Comparison of ENCODE assay signal across 8 cellular contexts in the genomic region with DNA sequence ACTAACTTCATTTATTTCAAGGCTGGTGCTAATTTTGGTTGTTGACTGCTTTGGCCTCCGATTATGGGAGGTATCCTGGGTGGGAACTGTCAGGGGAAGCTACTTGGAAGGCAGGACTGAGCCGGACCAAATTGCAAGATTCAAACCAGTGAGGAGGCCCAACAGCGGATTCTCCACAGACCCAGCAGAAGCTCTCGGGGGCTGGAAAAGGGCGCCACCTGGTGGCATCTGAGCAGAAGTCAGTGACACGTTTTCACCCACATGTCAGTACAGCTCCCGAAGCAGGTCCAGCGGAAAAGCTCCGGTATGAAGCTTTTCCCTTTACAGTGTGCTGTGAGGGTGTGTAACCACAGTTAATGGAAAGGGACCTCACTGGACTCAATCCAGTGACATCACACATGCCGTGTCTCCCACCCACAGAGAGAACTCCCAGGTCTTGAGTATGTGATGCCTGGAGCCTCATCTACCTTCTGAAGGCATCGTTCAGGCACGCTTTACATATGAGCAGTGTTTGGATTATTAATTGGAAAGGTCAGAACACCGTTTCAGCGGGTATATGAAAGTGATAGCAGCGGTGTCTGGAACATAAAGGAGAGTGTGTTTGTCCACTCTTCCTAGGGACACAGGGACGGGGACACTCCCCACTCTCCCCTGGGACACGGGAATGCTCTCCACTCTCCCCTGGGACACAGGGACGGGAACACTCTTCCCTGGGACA. TPM values are rescaled to one million over a fixed set of nuclear protein-coding genes. Genes with fewer than 3 reads are reported as not detected.
A peak's percentile ranks its signal among the peaks of the same experiment; 100 is the strongest.
DNase-seq lines count a peak whose midpoint lies in the region; ATAC-seq, FAIRE-seq and TF ChIP-seq lines count a peak whose summit lies in the region.

No MANE protein-coding gene starts in this region.

- peak overlapping the region; percentile 56; the same call in 1 of the 2 replicates for H2AFZ ChIP-seq in K562 (ENCODE audit: low read depth, low read length)

- peaks cover 0 to 16% of the 10 kb centered on the region in 2 experiments; a peak in 2 of 5 replicates for H3K4me1 ChIP-seq in K562 (replicated peaks in 1 of 2; ENCODE audit: control insufficient read depth in 2 of 2, insufficient read depth in 2 of 2, low read length in 2 of 2)

- TF ChIP-seq EP300 in K562 (IDR thresholded peaks at IDR 0.05; ENCODE audit: low read length): no peak

- H3K9me3 ChIP-seq in K562 (replicated peaks; ENCODE audit: control insufficient read depth, insufficient read depth, low read depth, low read length): peaks cover 10% of the 10 kb centered on the region

- intact Hi-C loops in K562 (cut with micrococcal nuclease): loop anchor here (1.0 kb wide), 2 partner anchors 15 to 200 kb away; no protein-coding TSS in a partner anchor

- H3K36me3 ChIP-seq in K562 (ENCODE audit: control insufficient read depth, insufficient read depth, low read length): no peaks in the 10 kb centered on the region

- no peak overlapping the region; the same call in 1 of the 2 replicates for H3K4me2 ChIP-seq in K562 (ENCODE audit: insufficient read depth, low read length)

- no peaks in the 10 kb centered on the region; the same call in 1 of the 2 replicates for H4K20me1 ChIP-seq in K562 (replicated peaks; ENCODE audit: control insufficient read depth, insufficient read depth, low read length)

- no peaks in the 10 kb centered on the region for H3K79me2 ChIP-seq in K562 (ENCODE audit: control insufficient read depth, insufficient read depth, low read length)

- TF ChIP-seq CTCF in K562 (IDR thresholded peaks at IDR 0.05 in 2 of 3, conservative IDR thresholded peaks at IDR 0.05 in 1 of 3; ENCODE audit: insufficient read depth in 2 of 3, low read depth in 1 of 3, low read length in 3 of 3): peak; percentile 92 to 93 (median 93)

- no peak overlapping the region for H3K4me3 ChIP-seq in K562

- H3K9me1 ChIP-seq in K562 (ENCODE audit: control insufficient read depth, insufficient read depth, low read length): no peaks in the 10 kb centered on the region

- in situ Hi-C loops in K562 (cut with MboI): no loop called here

- no peak for TF ChIP-seq POLR2A in H54 (IDR thresholded peaks at IDR 0.05; ENCODE audit: low read depth, low read length)
- TF ChIP-seq POLR2A in K562 (conservative IDR thresholded peaks at IDR 0.05): no peak

- no peak overlapping the region for H3K27ac ChIP-seq in K562 (ENCODE audit: extremely low read depth, low read depth, low read length)

- FAIRE-seq in H54 (lab: Jason Lieb, UNC) (peak; percentile 70), K562 (lab: Jason Lieb, UNC) (peak; percentile 97)

- CTCF ChIA-PET in K562 (lab: Yijun Ruan, JAX; ENCODE audit: low intra/inter-chr PET ratio): interaction anchor here (1.3 to 2.1 kb wide), 2 partner anchors 14 to 200 kb away, joined by 9 to 17 read pairs; no protein-coding TSS in a partner anchor

- TF ChIP-seq RAD21 in K562 (CRISPR knock-in tag; conservative IDR thresholded peaks at IDR 0.05 in 1 of 2, IDR thresholded peaks at IDR 0.05 in 1 of 2): peak; percentile 69 to 94

- POLR2A ChIA-PET in K562 (lab: Yijun Ruan, JAX): interaction anchor here (0.5 to 1.5 kb wide), 8 partner anchors 9 to 277 kb away, joined by 3 to 5 read pairs (median 3); no protein-coding TSS in a partner anchor

- ATAC-seq in K562: peak; percentile 96
- no peak for ATAC-seq in GM21526 (IDR thresholded peaks at IDR 0.05; ENCODE audit: low FRiP score, unreplicated experiment)

- no TSS peak for BruUV-seq in K562 (replicated peaks; lab: Mats Ljungman, UMichigan)

- WGBS in K562 (ENCODE audit: insufficient coverage, low coverage, missing lambda C conversion rate): 6% methylated on average over 18 of the region's 18 CpGs

- H3K27me3 ChIP-seq in K562 (ENCODE audit: control insufficient read depth in 2 of 2, insufficient read depth in 2 of 2, low read length in 2 of 2): peaks cover 19 to 25% of the 10 kb centered on the region in 2 experiments; a peak in 4 of 5 replicates

- no peak overlapping the region for H3K9ac ChIP-seq in K562 (ENCODE audit: insufficient read depth in 1 of 2, low read depth in 2 of 2, low read length in 2 of 2)

- peak; percentile 83 for DNase-seq in CD1c-positive myeloid dendritic cell (ENCODE audit: extremely low spot score)
- peak; percentile 89 for DNase-seq in H54 (ENCODE audit: insufficient read length, low spot score)
- peak; percentile 63 for DNase-seq in NCI-H2107 treated with DMSO at 0.1 percent for 48 hours (lab: John Stamatoyannopoulos, UW; ENCODE audit: unreplicated experiment)
- peak; percentile 80 for DNase-seq in UCSD-AML1 (lab: John Stamatoyannopoulos, UW; ENCODE audit: unreplicated experiment)
- peak; percentile 77 to 90 (median 78) for DNase-seq in K562 (ENCODE audit: extremely low read depth in 1 of 4, low spot score in 3 of 4)
- DNase-seq in iPS-NIHi11 (ENCODE audit: low spot score): peak; percentile 84
- DNase-seq in stimulated activated CD4-positive, alpha-beta T cell treated with anti-CD3 and anti-CD28 coated beads, Interleukin-12 subunit alpha, Interleukin-12 subunit beta, amount 100 ng/mL, for 48 hours (ENCODE audit: low read depth in 2 of 3, low spot score in 1 of 3): peak; percentile 65 to 74 (median 73)

TF ChIP-seq in K562, 482 proteins besides CTCF, POLR2A, EP300 and RAD21 (continues in another document):
- TF ChIP-seq CTBP1 (IDR thresholded peaks at IDR 0.05; ENCODE audit: borderline replicate concordance): no peak
- TF ChIP-seq, protein P1, sequence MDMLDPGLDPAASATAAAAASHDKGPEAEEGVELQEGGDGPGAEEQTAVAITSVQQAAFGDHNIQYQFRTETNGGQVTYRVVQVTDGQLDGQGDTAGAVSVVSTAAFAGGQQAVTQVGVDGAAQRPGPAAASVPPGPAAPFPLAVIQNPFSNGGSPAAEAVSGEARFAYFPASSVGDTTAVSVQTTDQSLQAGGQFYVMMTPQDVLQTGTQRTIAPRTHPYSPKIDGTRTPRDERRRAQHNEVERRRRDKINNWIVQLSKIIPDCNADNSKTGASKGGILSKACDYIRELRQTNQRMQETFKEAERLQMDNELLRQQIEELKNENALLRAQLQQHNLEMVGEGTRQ (CRISPR knock-in tag; IDR thresholded peaks at IDR 0.05): no peak
- no peak for TF ChIP-seq EZH2 (IDR thresholded peaks at IDR 0.05; ENCODE audit: borderline replicate concordance, low read depth, low read length)
- no peak for TF ChIP-seq U2AF2 (optimal IDR thresholded peaks at IDR 0.05; ENCODE audit: low read depth, low read length)
- TF ChIP-seq NBN (IDR thresholded peaks at IDR 0.05; ENCODE audit: low read depth): no peak
- TF ChIP-seq PHF20 (IDR thresholded peaks at IDR 0.05; ENCODE audit: partially characterized antibody): no peak
- TF ChIP-seq CHCHD3 (CRISPR knock-in tag; IDR thresholded peaks at IDR 0.05): no peak
- TF ChIP-seq MEIS2 (IDR thresholded peaks at IDR 0.05; ENCODE audit: partially characterized antibody): no peak
- TF ChIP-seq NFE2L1 (tag; IDR thresholded peaks at IDR 0.05; ENCODE audit: borderline replicate concordance, low read depth): no peak
- TF ChIP-seq POLR3G (IDR thresholded peaks at IDR 0.05; ENCODE audit: extremely low read depth, insufficient read length, insufficient replicate concordance): no peak
- TF ChIP-seq PURB (CRISPR knock-in tag; IDR thresholded peaks at IDR 0.05; ENCODE audit: low read depth): no peak
- no peak for TF ChIP-seq TEAD2 (tag; IDR thresholded peaks at IDR 0.05)

RNA-seq across cellular contexts. Expression of a gene that starts 3.6 kb away (rescaled TPM):
- not detected in 2 replicates for total RNA-seq in K562 (2011; cell fraction: chromatin; rRNA removed; ENCODE audit: low replicate concordance)
- total RNA-seq in K562 (2011; cell fraction: nucleolus; rRNA removed): not detected in 2 replicates
- total RNA-seq in K562 (2011; cell fraction: nucleoplasm; rRNA removed): not detected in 2 replicates
- total RNA-seq in K562 (2014; rRNA removed): not detected in 2 replicates
- not detected in 2 replicates for total RNA-seq in K562 (2014; rRNA removed; fragmentation: Illumina TruSeq; extraction: Trizol)
- not detected in 2 replicates for total RNA-seq in K562 (2015; rRNA removed; fragmentation: Illumina TruSeq; extraction: Trizol)
- total RNA-seq in K562 (2021): not detected in 2 replicates
- polyA plus RNA-seq in K562 (2011; rRNA removed): not detected in 2 replicates
- not detected in 2 replicates for polyA plus RNA-seq in K562 (2011; cell fraction: cytosol; rRNA removed)
- not detected in 2 replicates for polyA plus RNA-seq in K562 (2011; cell fraction: nucleus; rRNA removed)
- polyA plus RNA-seq in K562 (2012): 0.06 and 0.14 TPM in 2 replicates
- not detected in 2 replicates for polyA plus RNA-seq in K562 (2014; fragmentation: Illumina TruSeq; extraction: Trizol)
- polyA plus RNA-seq in K562 (2014; fragmentation: Nextera tagmentation; extraction: Ambion mirVana): not detected
- not detected in 2 replicates for polyA plus RNA-seq in K562 (2014; rRNA removed)
- polyA minus RNA-seq in K562 (2011; rRNA and poly(A)+ RNA removed): not detected in 2 replicates
- not detected in 2 replicates for polyA minus RNA-seq in K562 (2011; cell fraction: cytosol; rRNA and poly(A)+ RNA removed)
- polyA minus RNA-seq in K562 (2011; cell fraction: nucleus; rRNA and poly(A)+ RNA removed): not detected in 2 replicates

RNA-seq across cellular contexts. Expression of a gene that starts 4.6 kb away (rescaled TPM):
- not detected in 2 replicates for total RNA-seq in K562 (2011; cell fraction: chromatin; rRNA removed; ENCODE audit: low replicate concordance)
- total RNA-seq in K562 (2011; cell fraction: nucleolus; rRNA removed): not detected in 2 replicates
- total RNA-seq in K562 (2011; cell fraction: nucleoplasm; rRNA removed): not detected in 2 replicates
- total RNA-seq in K562 (2014; rRNA removed): not detected in 2 replicates
- not detected in 2 replicates for total RNA-seq in K562 (2014; rRNA removed; fragmentation: Illumina TruSeq; extraction: Trizol)
- total RNA-seq in K562 (2015; rRNA removed; fragmentation: Illumina TruSeq; extraction: Trizol): not detected in 2 replicates
- not detected in 2 replicates for total RNA-seq in K562 (2021)
- not detected in 2 replicates for polyA plus RNA-seq in K562 (2011; rRNA removed)
- 0.09 TPM in 1 of 2 replicates, not detected in the other for polyA plus RNA-seq in K562 (2011; cell fraction: cytosol; rRNA removed)
- polyA plus RNA-seq in K562 (2011; cell fraction: nucleus; rRNA removed): 0.20 TPM in 1 of 2 replicates, not detected in the other
- polyA plus RNA-seq in K562 (2012): not detected in 2 replicates
- polyA plus RNA-seq in K562 (2014; fragmentation: Illumina TruSeq; extraction: Trizol): not detected in 2 replicates
- not detected for polyA plus RNA-seq in K562 (2014; fragmentation: Nextera tagmentation; extraction: Ambion mirVana)
- polyA plus RNA-seq in K562 (2014; rRNA removed): not detected in 2 replicates
- not detected in 2 replicates for polyA minus RNA-seq in K562 (2011; rRNA and poly(A)+ RNA removed)
- polyA minus RNA-seq in K562 (2011; cell fraction: cytosol; rRNA and poly(A)+ RNA removed): not detected in 2 replicates
- polyA minus RNA-seq in K562 (2011; cell fraction: nucleus; rRNA and poly(A)+ RNA removed): not detected in 2 replicates
